Comparison of ENCODE assay signal across 25 cellular contexts in genomic region chr9:114561771-114562170, GRCh38.
"Had no signal": no experiment of that assay in that cellular context is flagged by ENCODE, and none has a peak within 500 bp of the region (broad histone marks: within the 10 kb centered on the region; RNA-seq: fewer than 3 reads in every experiment).

No MANE protein-coding gene starts in this region.

- H3K4me2 ChIP-seq: hepatocyte had no signal

- DNase-seq: colonic mucosa; cortex of kidney; effector CD8-positive, alpha-beta T cell; effector memory CD8-positive, alpha-beta T cell; endodermal cell; erythroblast; esophagus squamous epithelium; foreskin fibroblast; heart left ventricle; hypothalamus; immature natural killer cell; left cardiac atrium; left lung; left ventricle myocardium superior; lower lobe of right lung; mesenchymal stem cell; mucosa of descending colon; naive B cell; naive thymus-derived CD8-positive, alpha-beta T cell had no signal

- H3K4me1 Mint-ChIP-seq: immature natural killer cell had no signal

- H3K79me2 ChIP-seq: hepatocyte had no signal

- H3K4me3 Mint-ChIP-seq: dendritic cell treated with granulocyte-macrophage colony-stimulating factor and Interleukin-4, amounts not matched to agents 40 ng/mL and 50 ng/mL, for 4 days; effector memory CD8-positive, alpha-beta T cell; endodermal cell; immature natural killer cell; mesothelial cell of epicardium; naive B cell; naive thymus-derived CD8-positive, alpha-beta T cell had no signal

- H3K4me1 ChIP-seq: colonic mucosa, gastroesophageal sphincter, lower lobe of right lung had no signal

- H3K36me3 ChIP-seq: colonic mucosa, esophagus squamous epithelium, gastroesophageal sphincter, heart left ventricle, left lung, lower lobe of right lung had no signal

- H3K4me3 ChIP-seq: colonic mucosa, esophagus squamous epithelium, gastroesophageal sphincter, heart left ventricle, hepatocyte, left lung, lower lobe of right lung, mucosa of descending colon had no signal

- H3K27ac Mint-ChIP-seq: dendritic cell treated with granulocyte-macrophage colony-stimulating factor and Interleukin-4, amounts not matched to agents 40 ng/mL and 50 ng/mL, for 4 days; effector memory CD8-positive, alpha-beta T cell; endodermal cell; immature natural killer cell; mesothelial cell of epicardium had no signal

- H3K9me3 Mint-ChIP-seq: dendritic cell treated with granulocyte-macrophage colony-stimulating factor and Interleukin-4, amounts not matched to agents 40 ng/mL and 50 ng/mL, for 4 days; effector memory CD8-positive, alpha-beta T cell; mesothelial cell of epicardium had no signal

- H3K36me3 Mint-ChIP-seq: immature natural killer cell, mesothelial cell of epicardium had no signal

- H3K27ac ChIP-seq: colonic mucosa, epithelial cell of prostate, esophagus squamous epithelium, gastroesophageal sphincter, heart left ventricle, hepatocyte, left lung, lower lobe of right lung had no signal

- H2AFZ ChIP-seq: hepatocyte had no signal

- ATAC-seq: effector memory CD8-positive, alpha-beta T cell; esophagus mucosa; gastroesophageal sphincter; heart left ventricle; left cardiac atrium; left lung; left ventricle myocardium superior; lower lobe of right lung; mucosa of descending colon; naive thymus-derived CD8-positive, alpha-beta T cell had no signal

- H3K27me3 Mint-ChIP-seq: naive B cell had no signal

- H3K27me3 ChIP-seq: colonic mucosa, gastroesophageal sphincter, left lung had no signal
